Comparison of ENCODE assay signal across 3 cellular contexts in the genomic region with DNA sequence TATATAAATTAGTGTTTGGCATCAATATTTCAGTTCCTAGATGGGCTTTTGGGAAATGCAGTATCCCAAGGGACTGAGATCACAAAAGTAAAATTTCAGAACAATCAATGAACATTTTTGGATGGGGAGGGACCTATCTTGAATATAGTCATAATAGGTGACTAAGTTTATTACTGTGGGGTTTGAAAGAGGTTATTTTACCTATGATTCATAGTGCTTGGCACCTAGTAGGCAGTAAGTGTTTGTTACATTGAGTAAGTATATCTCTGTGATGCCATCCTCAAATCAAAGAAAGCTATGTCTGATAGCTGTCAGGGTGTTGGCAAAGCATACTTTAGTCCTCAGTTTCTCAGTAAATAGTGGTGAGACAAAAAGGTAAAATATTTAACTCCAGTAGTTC.
TF ChIP-seq lines count a peak whose summit lies in the region.

No MANE protein-coding gene starts in this region.

TF ChIP-seq in IMR-90, 13 proteins besides CTCF, POLR2A, EP300 and RAD21:
- TF ChIP-seq FOS (IDR thresholded peaks at IDR 0.05; ENCODE audit: low read depth, low read length) = no peak
- no peak for TF ChIP-seq RFX5 (IDR thresholded peaks at IDR 0.05; ENCODE audit: low read depth, low read length)
- no peak for TF ChIP-seq MXI1 (IDR thresholded peaks at IDR 0.05; ENCODE audit: borderline replicate concordance, low read depth, low read length)
- no peak for TF ChIP-seq CHD1 (IDR thresholded peaks at IDR 0.05; ENCODE audit: low read depth, low read length)
- no peak for TF ChIP-seq BHLHE40 (IDR thresholded peaks at IDR 0.05; ENCODE audit: low read depth, low read length)
- no peak for TF ChIP-seq SMC3 (IDR thresholded peaks at IDR 0.05; ENCODE audit: low read depth, low read length)
- no peak for TF ChIP-seq MAZ (IDR thresholded peaks at IDR 0.05; ENCODE audit: borderline replicate concordance, low read depth, low read length)
- TF ChIP-seq RCOR1 (IDR thresholded peaks at IDR 0.05; ENCODE audit: insufficient replicate concordance, low read length) = no peak
- no peak for TF ChIP-seq NFE2L2 (IDR thresholded peaks at IDR 0.05; ENCODE audit: low read depth, low read length)
- TF ChIP-seq, protein P1, sequence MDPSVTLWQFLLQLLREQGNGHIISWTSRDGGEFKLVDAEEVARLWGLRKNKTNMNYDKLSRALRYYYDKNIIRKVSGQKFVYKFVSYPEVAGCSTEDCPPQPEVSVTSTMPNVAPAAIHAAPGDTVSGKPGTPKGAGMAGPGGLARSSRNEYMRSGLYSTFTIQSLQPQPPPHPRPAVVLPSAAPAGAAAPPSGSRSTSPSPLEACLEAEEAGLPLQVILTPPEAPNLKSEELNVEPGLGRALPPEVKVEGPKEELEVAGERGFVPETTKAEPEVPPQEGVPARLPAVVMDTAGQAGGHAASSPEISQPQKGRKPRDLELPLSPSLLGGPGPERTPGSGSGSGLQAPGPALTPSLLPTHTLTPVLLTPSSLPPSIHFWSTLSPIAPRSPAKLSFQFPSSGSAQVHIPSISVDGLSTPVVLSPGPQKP (IDR thresholded peaks at IDR 0.05; ENCODE audit: borderline replicate concordance, low read depth, low read length) = no peak
- no peak for TF ChIP-seq MAFK (IDR thresholded peaks at IDR 0.05; ENCODE audit: low read depth, low read length)
- no peak for TF ChIP-seq CEBPB (IDR thresholded peaks at IDR 0.05; ENCODE audit: low read depth, low read length)
- TF ChIP-seq, protein P2, sequence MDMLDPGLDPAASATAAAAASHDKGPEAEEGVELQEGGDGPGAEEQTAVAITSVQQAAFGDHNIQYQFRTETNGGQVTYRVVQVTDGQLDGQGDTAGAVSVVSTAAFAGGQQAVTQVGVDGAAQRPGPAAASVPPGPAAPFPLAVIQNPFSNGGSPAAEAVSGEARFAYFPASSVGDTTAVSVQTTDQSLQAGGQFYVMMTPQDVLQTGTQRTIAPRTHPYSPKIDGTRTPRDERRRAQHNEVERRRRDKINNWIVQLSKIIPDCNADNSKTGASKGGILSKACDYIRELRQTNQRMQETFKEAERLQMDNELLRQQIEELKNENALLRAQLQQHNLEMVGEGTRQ (IDR thresholded peaks at IDR 0.05; ENCODE audit: low read depth, low read length) = no peak

TF ChIP-seq in GM12878, 131 proteins besides CTCF, POLR2A, EP300 and RAD21:
- TF ChIP-seq, protein P3, sequence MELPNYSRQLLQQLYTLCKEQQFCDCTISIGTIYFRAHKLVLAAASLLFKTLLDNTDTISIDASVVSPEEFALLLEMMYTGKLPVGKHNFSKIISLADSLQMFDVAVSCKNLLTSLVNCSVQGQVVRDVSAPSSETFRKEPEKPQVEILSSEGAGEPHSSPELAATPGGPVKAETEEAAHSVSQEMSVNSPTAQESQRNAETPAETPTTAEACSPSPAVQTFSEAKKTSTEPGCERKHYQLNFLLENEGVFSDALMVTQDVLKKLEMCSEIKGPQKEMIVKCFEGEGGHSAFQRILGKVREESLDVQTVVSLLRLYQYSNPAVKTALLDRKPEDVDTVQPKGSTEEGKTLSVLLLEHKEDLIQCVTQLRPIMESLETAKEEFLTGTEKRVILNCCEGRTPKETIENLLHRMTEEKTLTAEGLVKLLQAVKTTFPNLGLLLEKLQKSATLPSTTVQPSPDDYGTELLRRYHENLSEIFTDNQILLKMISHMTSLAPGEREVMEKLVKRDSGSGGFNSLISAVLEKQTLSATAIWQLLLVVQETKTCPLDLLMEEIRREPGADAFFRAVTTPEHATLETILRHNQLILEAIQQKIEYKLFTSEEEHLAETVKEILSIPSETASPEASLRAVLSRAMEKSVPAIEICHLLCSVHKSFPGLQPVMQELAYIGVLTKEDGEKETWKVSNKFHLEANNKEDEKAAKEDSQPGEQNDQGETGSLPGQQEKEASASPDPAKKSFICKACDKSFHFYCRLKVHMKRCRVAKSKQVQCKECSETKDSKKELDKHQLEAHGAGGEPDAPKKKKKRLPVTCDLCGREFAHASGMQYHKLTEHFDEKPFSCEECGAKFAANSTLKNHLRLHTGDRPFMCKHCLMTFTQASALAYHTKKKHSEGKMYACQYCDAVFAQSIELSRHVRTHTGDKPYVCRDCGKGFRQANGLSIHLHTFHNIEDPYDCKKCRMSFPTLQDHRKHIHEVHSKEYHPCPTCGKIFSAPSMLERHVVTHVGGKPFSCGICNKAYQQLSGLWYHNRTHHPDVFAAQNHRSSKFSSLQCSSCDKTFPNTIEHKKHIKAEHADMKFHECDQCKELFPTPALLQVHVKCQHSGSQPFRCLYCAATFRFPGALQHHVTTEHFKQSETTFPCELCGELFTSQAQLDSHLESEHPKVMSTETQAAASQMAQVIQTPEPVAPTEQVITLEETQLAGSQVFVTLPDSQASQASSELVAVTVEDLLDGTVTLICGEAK (IDR thresholded peaks at IDR 0.05; ENCODE audit: borderline replicate concordance) = no peak
- TF ChIP-seq ZNF217 (IDR thresholded peaks at IDR 0.05) = no peak
- TF ChIP-seq JUND (IDR thresholded peaks at IDR 0.05; ENCODE audit: low read depth, low read length) = no peak
- TF ChIP-seq, protein P4, sequence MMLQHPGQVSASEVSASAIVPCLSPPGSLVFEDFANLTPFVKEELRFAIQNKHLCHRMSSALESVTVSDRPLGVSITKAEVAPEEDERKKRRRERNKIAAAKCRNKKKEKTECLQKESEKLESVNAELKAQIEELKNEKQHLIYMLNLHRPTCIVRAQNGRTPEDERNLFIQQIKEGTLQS (IDR thresholded peaks at IDR 0.05; ENCODE audit: borderline replicate concordance, extremely low read depth, low read depth, low read length) = no peak
- TF ChIP-seq ZNF24 (IDR thresholded peaks at IDR 0.05) = no peak
- TF ChIP-seq HDAC2 (IDR thresholded peaks at IDR 0.05) = no peak
- no peak for TF ChIP-seq ZNF207 (IDR thresholded peaks at IDR 0.05; ENCODE audit: borderline replicate concordance)
- TF ChIP-seq BCLAF1 (IDR thresholded peaks at IDR 0.05) = no peak
- TF ChIP-seq, protein P5, sequence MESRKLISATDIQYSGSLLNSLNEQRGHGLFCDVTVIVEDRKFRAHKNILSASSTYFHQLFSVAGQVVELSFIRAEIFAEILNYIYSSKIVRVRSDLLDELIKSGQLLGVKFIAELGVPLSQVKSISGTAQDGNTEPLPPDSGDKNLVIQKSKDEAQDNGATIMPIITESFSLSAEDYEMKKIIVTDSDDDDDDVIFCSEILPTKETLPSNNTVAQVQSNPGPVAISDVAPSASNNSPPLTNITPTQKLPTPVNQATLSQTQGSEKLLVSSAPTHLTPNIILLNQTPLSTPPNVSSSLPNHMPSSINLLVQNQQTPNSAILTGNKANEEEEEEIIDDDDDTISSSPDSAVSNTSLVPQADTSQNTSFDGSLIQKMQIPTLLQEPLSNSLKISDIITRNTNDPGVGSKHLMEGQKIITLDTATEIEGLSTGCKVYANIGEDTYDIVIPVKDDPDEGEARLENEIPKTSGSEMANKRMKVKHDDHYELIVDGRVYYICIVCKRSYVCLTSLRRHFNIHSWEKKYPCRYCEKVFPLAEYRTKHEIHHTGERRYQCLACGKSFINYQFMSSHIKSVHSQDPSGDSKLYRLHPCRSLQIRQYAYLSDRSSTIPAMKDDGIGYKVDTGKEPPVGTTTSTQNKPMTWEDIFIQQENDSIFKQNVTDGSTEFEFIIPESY (IDR thresholded peaks at IDR 0.05) = no peak
- TF ChIP-seq IKZF2 (IDR thresholded peaks at IDR 0.05) = no peak
- no peak for TF ChIP-seq MYB (IDR thresholded peaks at IDR 0.05; ENCODE audit: borderline replicate concordance, low read depth, low read length)
- TF ChIP-seq NR2F1 (conservative IDR thresholded peaks at IDR 0.05) = no peak
- TF ChIP-seq KAT2A (conservative IDR thresholded peaks at IDR 0.05; ENCODE audit: control insufficient read depth, low read depth, low read length) = no peak
TF ChIP-seq in GM12878: peak in this region for 0.

TF ChIP-seq in SK-N-SH, 30 proteins besides CTCF, POLR2A, EP300 and RAD21:
- TF ChIP-seq MXI1 (IDR thresholded peaks at IDR 0.05; ENCODE audit: low read depth, low read length) = no peak
- no peak for TF ChIP-seq RCOR1 (IDR thresholded peaks at IDR 0.05; ENCODE audit: low read length)
- TF ChIP-seq FOXM1 (IDR thresholded peaks at IDR 0.05; ENCODE audit: low read depth) = no peak
- TF ChIP-seq RXRA (IDR thresholded peaks at IDR 0.05; ENCODE audit: borderline replicate concordance, low read depth) = no peak
- TF ChIP-seq, protein P6, sequence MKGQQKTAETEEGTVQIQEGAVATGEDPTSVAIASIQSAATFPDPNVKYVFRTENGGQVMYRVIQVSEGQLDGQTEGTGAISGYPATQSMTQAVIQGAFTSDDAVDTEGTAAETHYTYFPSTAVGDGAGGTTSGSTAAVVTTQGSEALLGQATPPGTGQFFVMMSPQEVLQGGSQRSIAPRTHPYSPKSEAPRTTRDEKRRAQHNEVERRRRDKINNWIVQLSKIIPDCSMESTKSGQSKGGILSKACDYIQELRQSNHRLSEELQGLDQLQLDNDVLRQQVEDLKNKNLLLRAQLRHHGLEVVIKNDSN (IDR thresholded peaks at IDR 0.05; ENCODE audit: borderline replicate concordance, low read depth) = no peak
- no peak for TF ChIP-seq CHD2 (IDR thresholded peaks at IDR 0.05; ENCODE audit: low read length, partially characterized antibody)
- no peak for TF ChIP-seq FOSL2 (IDR thresholded peaks at IDR 0.05; ENCODE audit: borderline replicate concordance, low read depth)
- TF ChIP-seq NFIC (IDR thresholded peaks at IDR 0.05; ENCODE audit: borderline replicate concordance) = no peak
- TF ChIP-seq GABPA (IDR thresholded peaks at IDR 0.05; ENCODE audit: low read depth) = no peak
- TF ChIP-seq EZH2phosphoT487 (IDR thresholded peaks at IDR 0.05; ENCODE audit: borderline replicate concordance, low read depth) = no peak
- no peak for TF ChIP-seq TCF12 (IDR thresholded peaks at IDR 0.05)
- TF ChIP-seq, protein P2 (IDR thresholded peaks at IDR 0.05; ENCODE audit: borderline replicate concordance, low read depth, low read length) = no peak
- TF ChIP-seq FOXJ3 (CRISPR knock-in tag; IDR thresholded peaks at IDR 0.05) = no peak
- TF ChIP-seq TEAD4 (IDR thresholded peaks at IDR 0.05; ENCODE audit: borderline replicate concordance, insufficient read depth) = no peak
- no peak for TF ChIP-seq RFX5 (IDR thresholded peaks at IDR 0.05; ENCODE audit: low read length)
- TF ChIP-seq, protein P7, sequence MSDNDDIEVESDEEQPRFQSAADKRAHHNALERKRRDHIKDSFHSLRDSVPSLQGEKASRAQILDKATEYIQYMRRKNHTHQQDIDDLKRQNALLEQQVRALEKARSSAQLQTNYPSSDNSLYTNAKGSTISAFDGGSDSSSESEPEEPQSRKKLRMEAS (IDR thresholded peaks at IDR 0.05; ENCODE audit: low read depth) = no peak
- TF ChIP-seq SIN3A (IDR thresholded peaks at IDR 0.05; ENCODE audit: borderline replicate concordance, low read depth, low read length) = no peak
- TF ChIP-seq SMC3 (IDR thresholded peaks at IDR 0.05; ENCODE audit: low read depth, low read length) = no peak
- TF ChIP-seq, protein P5 (IDR thresholded peaks at IDR 0.05; ENCODE audit: borderline replicate concordance, low read depth) = no peak
- TF ChIP-seq YY1 (IDR thresholded peaks at IDR 0.05; ENCODE audit: low read depth) = no peak
TF ChIP-seq in SK-N-SH: peak in this region for 0.
